8 cellular contexts compared by ENCODE assay signal in genomic region chr6:83067448-83068413, GRCh38. TPM values are rescaled to one million over a fixed set of nuclear protein-coding genes. Genes with fewer than 3 reads are reported as not detected.
DNase-seq lines count a peak whose midpoint lies in the region; ATAC-seq and TF ChIP-seq lines count a peak whose summit lies in the region.

DOP1A (plus strand) TSS chr6:83067671; CDS start chr6:83096978, 29,307 bp downstream.

- H3K27me3 Mint-ChIP-seq in activated naive CD8-positive, alpha-beta T cell treated with anti-CD3 and anti-CD28 coated beads for 36 hours = no peaks in the 10 kb centered on the region

- DNase-seq in GM12865 (ENCODE audit: low read depth) (peak; percentile 98), NCI-H1105 (lab: John Stamatoyannopoulos, UW) (peak; percentile 96), SKM-1 treated with dmso at 0.1 percent for 144 hours (lab: John Stamatoyannopoulos, UW; ENCODE audit: unreplicated experiment) (peak; percentile 91), glomerular visceral epithelial cell (ENCODE audit: extremely low spot score) (peak; percentile 95), osteoblast (ENCODE audit: insufficient read length, low spot score, missing footprints) (peak; percentile 97), thoracic aorta (ENCODE audit: low spot score) (peak; percentile 88)
- DNase-seq in activated naive CD8-positive, alpha-beta T cell treated with anti-CD3 and anti-CD28 coated beads for 36 hours = peak; percentile 97

- peak within 1 kb of the TSS; percentile 93 for H2AFZ ChIP-seq in osteoblast (ENCODE audit: low read length)

- H3K4me2 ChIP-seq in osteoblast (ENCODE audit: insufficient read depth, low read length) = peak within 1 kb of the TSS; percentile 90

- H3K4me1 ChIP-seq in osteoblast (ENCODE audit: insufficient read depth, low read length) = peaks cover 16% of the 10 kb centered on the region
- H3K4me1 ChIP-seq in thoracic aorta (ENCODE audit: control insufficient read depth in 1 of 2, low read depth in 2 of 2) = peaks cover 13 to 44% of the 10 kb centered on the region in 2 donors

- peak; percentile 88 for TF ChIP-seq CTCF in GM12865 (IDR thresholded peaks at IDR 0.05; ENCODE audit: insufficient read depth, low read depth, low read length, missing control alignments)
- peak; percentile 97 for TF ChIP-seq CTCF in osteoblast (IDR thresholded peaks at IDR 0.05; ENCODE audit: extremely low read depth, low read depth, low read length)
- peak; percentile 93 for TF ChIP-seq CTCF in thoracic aorta (IDR thresholded peaks at IDR 0.05)

- H3K79me2 ChIP-seq in osteoblast (ENCODE audit: insufficient read depth, low read length) = peaks cover 44% of the 10 kb centered on the region

- no peaks in the 10 kb centered on the region for H3K36me3 ChIP-seq in osteoblast (ENCODE audit: insufficient read depth, low read length)
- no peaks in the 10 kb centered on the region for H3K36me3 ChIP-seq in thoracic aorta

- H3K4me1 Mint-ChIP-seq in activated naive CD8-positive, alpha-beta T cell treated with anti-CD3 and anti-CD28 coated beads for 36 hours = peaks cover 42% of the 10 kb centered on the region

- H3K9me3 Mint-ChIP-seq in activated naive CD8-positive, alpha-beta T cell treated with anti-CD3 and anti-CD28 coated beads for 36 hours = no peaks in the 10 kb centered on the region

- peak within 1 kb of the TSS; percentile 88 for H3K4me3 Mint-ChIP-seq in activated naive CD8-positive, alpha-beta T cell treated with anti-CD3 and anti-CD28 coated beads for 36 hours

- ATAC-seq in HG02642 (IDR thresholded peaks at IDR 0.05; ENCODE audit: poor library complexity, unreplicated experiment) (peak; percentile 88), thoracic aorta (ENCODE audit: insufficient number of reproducible peaks, low FRiP score, low read depth) (peak; percentile 84)

- no peaks in the 10 kb centered on the region for H3K36me3 Mint-ChIP-seq in activated naive CD8-positive, alpha-beta T cell treated with anti-CD3 and anti-CD28 coated beads for 36 hours

- H3K9me3 ChIP-seq in osteoblast (ENCODE audit: low read depth, low read length) (no peaks in the 10 kb centered on the region), thoracic aorta (no peaks in the 10 kb centered on the region)

- peak within 1 kb of the TSS; percentile 77 for H3K27ac Mint-ChIP-seq in activated naive CD8-positive, alpha-beta T cell treated with anti-CD3 and anti-CD28 coated beads for 36 hours

- H3K4me3 ChIP-seq in GM12865 (ENCODE audit: low read depth, low read length) (peak within 1 kb of the TSS; percentile 68), osteoblast (ENCODE audit: insufficient read depth, low read length) (peak within 1 kb of the TSS; percentile 94), thoracic aorta (peak within 1 kb of the TSS; percentile 84)

- H3K27ac ChIP-seq in osteoblast (ENCODE audit: low read depth, low read length) (peak within 1 kb of the TSS; percentile 81), thoracic aorta (peak within 1 kb of the TSS; percentile 81)

- peaks cover 2% of the 10 kb centered on the region for H4K20me1 ChIP-seq in osteoblast (ENCODE audit: insufficient read depth, low read length)

- H3K27me3 ChIP-seq in osteoblast (ENCODE audit: insufficient read depth, low read length) = no peaks in the 10 kb centered on the region
- no peaks in the 10 kb centered on the region for H3K27me3 ChIP-seq in thoracic aorta (replicated peaks; ENCODE audit: insufficient read depth)

RNA-seq across cellular contexts. Expression of gene DOP1A, which starts in this region (rescaled TPM):
- 1 to 10 TPM; 8.1 to 8.2 TPM for total RNA-seq in activated naive CD8-positive, alpha-beta T cell treated with anti-CD3 and anti-CD28 coated beads for 36 hours
- total RNA-seq in osteoblast (45.2 and 47.1 TPM in 2 replicates), thoracic aorta (10 to 100 TPM; 37.9 to 39.4 TPM)

Comparison
In these comparisons a context has a peak if more than half of its experiments do, and no peak if none do; other contexts are left out.
1. Peak in every context shown above with its lines: DNase-seq, ATAC-seq, H3K4me3 ChIP-seq and H3K27ac ChIP-seq.